9 cellular contexts compared by ENCODE assay signal in the genomic region with DNA sequence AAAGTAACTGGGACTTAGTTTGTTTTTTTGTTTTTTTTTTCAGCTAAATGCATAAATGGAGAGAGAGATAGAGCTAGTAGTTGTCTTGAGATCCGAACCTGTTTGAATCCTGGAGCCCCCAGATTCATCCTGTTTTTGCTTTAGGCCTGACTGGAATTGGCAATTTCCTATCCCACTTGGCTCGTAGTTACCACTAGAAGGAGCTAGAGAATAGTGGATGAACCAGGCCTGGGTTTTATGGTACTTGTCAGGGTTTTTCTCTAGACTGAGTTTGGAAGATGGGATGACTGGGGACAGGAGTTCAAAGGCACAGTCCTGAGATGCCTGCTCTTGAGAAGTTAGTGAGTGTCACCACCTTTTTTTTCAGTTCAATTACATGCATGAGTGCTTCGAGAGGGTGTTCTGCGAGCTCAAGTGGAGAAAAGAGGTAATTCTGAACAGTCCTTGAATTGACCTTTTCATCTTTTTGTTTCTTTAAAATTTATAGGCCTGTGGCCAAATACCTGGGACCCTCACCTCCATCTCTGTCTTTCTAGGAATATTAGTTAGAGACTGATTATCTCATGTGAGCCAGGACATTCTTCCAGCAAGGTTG. TPM values are rescaled to one million over a fixed set of nuclear protein-coding genes. Genes with fewer than 3 reads are reported as not detected.
A peak's percentile ranks its signal among the peaks of the same experiment; 100 is the strongest.
DNase-seq lines count a peak whose midpoint lies in the region; ATAC-seq and TF ChIP-seq lines count a peak whose summit lies in the region.
"Had no signal": no experiment of that assay in that cellular context is flagged by ENCODE, and none has a peak within 500 bp of the region (broad histone marks: within the 10 kb centered on the region; RNA-seq: fewer than 3 reads in every experiment).

No MANE protein-coding gene starts in this region.

- H3K4me3 ChIP-seq in CD4-positive, CD25-positive, alpha-beta regulatory T cell (ENCODE audit: low read depth, low read length), result no peak overlapping the region
- no peak overlapping the region for H3K4me3 ChIP-seq in RWPE2 (ENCODE audit: severe bottlenecking)
- H3K4me3 ChIP-seq in thyroid gland (replicated peaks in 1 of 3), result no peak overlapping the region

- H3K36me3 Mint-ChIP-seq in CD4-positive, CD25-positive, alpha-beta regulatory T cell, result peaks cover 40% of the 10 kb centered on the region

- H3K9me3 Mint-ChIP-seq in CD4-positive, CD25-positive, alpha-beta regulatory T cell, result no peaks in the 10 kb centered on the region

- WGBS in thyroid gland, 2 donors, result 52 to 54% methylated on average over 4 of the region's 4 CpGs

- no peak overlapping the region for H3K27ac ChIP-seq in CD4-positive, CD25-positive, alpha-beta regulatory T cell (ENCODE audit: insufficient read depth, low read length, poor library complexity, severe bottlenecking)
- H3K27ac ChIP-seq in RWPE2 (ENCODE audit: poor library complexity, severe bottlenecking), result no peak overlapping the region
- H3K27ac ChIP-seq in thyroid gland, result no peak overlapping the region
- H3K27ac ChIP-seq: HL-60 had no signal

- peaks cover 40% of the 10 kb centered on the region for H3K36me3 ChIP-seq in CD4-positive, CD25-positive, alpha-beta regulatory T cell (ENCODE audit: control insufficient read depth, insufficient read depth, low read length)
- H3K36me3 ChIP-seq in RWPE2 (ENCODE audit: low read depth) (peaks cover 26% of the 10 kb centered on the region), thyroid gland (peaks cover 0 to 13% of the 10 kb centered on the region in 2 donors)

- DNase-seq in CD4-positive, CD25-positive, alpha-beta regulatory T cell, result peak in 1 of 3 donors; percentile 16
- peak; percentile 56 for DNase-seq in HuH-7 (ENCODE audit: low spot score)
- DNase-seq in RWPE2 (ENCODE audit: low spot score), result no peak
- peak; percentile 20 for DNase-seq in fibroblast of the conjunctiva (ENCODE audit: low read depth)
- peak; percentile 24 to 33 for DNase-seq in thyroid gland
- DNase-seq in activated CD4-positive, alpha-beta T cell treated with anti-CD3 and anti-CD28 coated beads, Interleukin-2, amount 50 U/mL, for 4 hours, result no peak

- H3K4me3 Mint-ChIP-seq in CD4-positive, CD25-positive, alpha-beta regulatory T cell, result no peak overlapping the region

- peaks cover 0 to 12% (median 6%) of the 10 kb centered on the region in 4 donors for H3K4me1 Mint-ChIP-seq in CD4-positive, CD25-positive, alpha-beta regulatory T cell

- H3K4me1 ChIP-seq in CD4-positive, CD25-positive, alpha-beta regulatory T cell (ENCODE audit: control insufficient read depth, insufficient read depth, low read length, poor library complexity, severe bottlenecking), result no peaks in the 10 kb centered on the region
- H3K4me1 ChIP-seq in RWPE2 (ENCODE audit: insufficient read depth, poor library complexity, severe bottlenecking) (no peaks in the 10 kb centered on the region), thyroid gland (peaks cover 0 to 11% of the 10 kb centered on the region in 2 donors)

- H3K27me3 Mint-ChIP-seq in CD4-positive, CD25-positive, alpha-beta regulatory T cell, result no peaks in the 10 kb centered on the region

- peak overlapping the region in 2 of 3 donors; percentile 14 to 38 for H3K27ac Mint-ChIP-seq in CD4-positive, CD25-positive, alpha-beta regulatory T cell

- no peak for TF ChIP-seq POLR2A in thyroid gland (IDR thresholded peaks at IDR 0.05)

- peak; percentile 75 for TF ChIP-seq CTCF in RWPE2 (IDR thresholded peaks at IDR 0.05; ENCODE audit: poor library complexity, severe bottlenecking)
- peak in 4 of 6 experiments; percentile 35 to 66 (median 47) for TF ChIP-seq CTCF in thyroid gland (IDR thresholded peaks at IDR 0.05)

- no peak for ATAC-seq in CD4-positive, CD25-positive, alpha-beta regulatory T cell (ENCODE audit: low read depth in 2 of 2)
- no peak for ATAC-seq in RWPE2 (ENCODE audit: low read depth)
- no peak for ATAC-seq in GM19452 (IDR thresholded peaks at IDR 0.05; ENCODE audit: unreplicated experiment)
- no peak for ATAC-seq in GM21737 (IDR thresholded peaks at IDR 0.05; ENCODE audit: unreplicated experiment)

- no peaks in the 10 kb centered on the region for H3K9me3 ChIP-seq in CD4-positive, CD25-positive, alpha-beta regulatory T cell (ENCODE audit: control insufficient read depth in 2 of 2, low read length in 2 of 2)
- H3K9me3 ChIP-seq in RWPE2 (ENCODE audit: severe bottlenecking) (no peaks in the 10 kb centered on the region), thyroid gland (no peaks in the 10 kb centered on the region)

- H3K27me3 ChIP-seq in CD4-positive, CD25-positive, alpha-beta regulatory T cell (ENCODE audit: control insufficient read depth, insufficient read depth, low read length), result no peaks in the 10 kb centered on the region
- H3K27me3 ChIP-seq in RWPE2 (ENCODE audit: insufficient read depth, poor library complexity, severe bottlenecking) (no peaks in the 10 kb centered on the region), thyroid gland (no peaks in the 10 kb centered on the region)

- intact Hi-C loops in thyroid gland (cut with DNase I), result no loop called here

RNA-seq across cellular contexts. Expression of a gene that starts 23.4 kb away (rescaled TPM):
- total RNA-seq in CD4-positive, CD25-positive, alpha-beta regulatory T cell, result not detected
- not detected for polyA plus RNA-seq in CD4-positive, CD25-positive, alpha-beta regulatory T cell
- total RNA-seq in thyroid gland, result 1 to 10 TPM in 1 of 4 donors, not detected in 3; 1.4 TPM

RNA-seq across cellular contexts. Expression of a gene that starts 28.2 kb away (rescaled TPM):
- not detected for total RNA-seq in CD4-positive, CD25-positive, alpha-beta regulatory T cell
- not detected for polyA plus RNA-seq in CD4-positive, CD25-positive, alpha-beta regulatory T cell
- total RNA-seq in thyroid gland, result not detected

Comparison
In these comparisons a context has a peak if more than half of its experiments do, and no peak if none do; other contexts are left out.
1. DNase-seq: peak in HuH-7 (single experiment), fibroblast of the conjunctiva (single experiment) and thyroid gland (2 of 2); none in RWPE2 (single experiment) and activated CD4-positive, alpha-beta T cell treated with anti-CD3 and anti-CD28 coated beads, Interleukin-2, amount 50 U/mL, for 4 hours (0 of 2).